Comparison of ENCODE assay signal across 8 cellular contexts in genomic region chr20:17939622-17940446, GRCh38. TPM values are rescaled to one million over a fixed set of nuclear protein-coding genes. Genes with fewer than 3 reads are reported as not detected.
DNase-seq lines count a peak whose midpoint lies in the region; ATAC-seq and TF ChIP-seq lines count a peak whose summit lies in the region.

No MANE protein-coding gene starts in this region.

- no peaks in the 10 kb centered on the region for H3K79me2 ChIP-seq in osteoblast (ENCODE audit: insufficient read depth, low read length)

- H2AFZ ChIP-seq in IMR-90 (replicated peaks; ENCODE audit: low read length, poor library complexity) (no peak overlapping the region), osteoblast (ENCODE audit: low read length) (no peak overlapping the region)

- intact Hi-C loops in IMR-90 (cut with micrococcal nuclease), result loop anchor here (1.0 to 10.0 kb wide), 3 partner anchors 259 to 405 kb away; partner anchors contain the start of gene BFSP1

- H3K23ac ChIP-seq in IMR-90 (ENCODE audit: low read depth, low read length), result no peak overlapping the region

- H3K27ac ChIP-seq in IMR-90 (ENCODE audit: insufficient read depth, low read length), result no peak overlapping the region
- peak overlapping the region; percentile 15 for H3K27ac ChIP-seq in osteoblast (ENCODE audit: low read depth, low read length)

- H3K27me3 ChIP-seq in IMR-90 (ENCODE audit: control insufficient read depth, insufficient read depth, low read length) (no peaks in the 10 kb centered on the region), adipocyte (replicated peaks; ENCODE audit: control insufficient read depth, insufficient read depth, low read length) (no peaks in the 10 kb centered on the region), osteoblast (ENCODE audit: insufficient read depth, low read length) (no peaks in the 10 kb centered on the region)

- peaks cover 28% of the 10 kb centered on the region for H3K9me1 ChIP-seq in IMR-90 (ENCODE audit: insufficient read depth, low read length)

- H3K9me3 ChIP-seq in IMR-90 (ENCODE audit: control insufficient read depth, insufficient read depth, low read length), result no peaks in the 10 kb centered on the region
- no peaks in the 10 kb centered on the region for H3K9me3 ChIP-seq in adipocyte (ENCODE audit: control insufficient read depth, low read length)
- no peaks in the 10 kb centered on the region for H3K9me3 ChIP-seq in osteoblast (ENCODE audit: low read depth, low read length)

- WGBS in IMR-90 (ENCODE audit: extremely low coverage in 2 of 2, insufficient read length in 1 of 2), 2 experiments, result 88% methylated on average over 2 of the region's 7 CpGs; no CpG with 5 or more reads in 1 of the 2 experiments

- H3K4me2 ChIP-seq in IMR-90 (ENCODE audit: low read depth, low read length) (no peak overlapping the region), osteoblast (ENCODE audit: insufficient read depth, low read length) (peak overlapping the region; percentile 14)

- dilution Hi-C loops in IMR-90 (cut with HindIII; ENCODE audit: low sequenced_read_pairs, unreplicated experiment), result no loop called here

- H3K79me1 ChIP-seq in IMR-90 (ENCODE audit: low read depth in 1 of 2, low read length in 2 of 2), result peaks cover 7 to 29% of the 10 kb centered on the region in 2 experiments

- no peak overlapping the region for H2BK15ac ChIP-seq in IMR-90 (ENCODE audit: low read depth, low read length)

- no peak overlapping the region for H3K4ac ChIP-seq in IMR-90 (ENCODE audit: low read depth, low read length)

- H4K20me1 ChIP-seq in IMR-90 (ENCODE audit: insufficient read depth, low read length) (peaks cover 40% of the 10 kb centered on the region), osteoblast (ENCODE audit: insufficient read depth, low read length) (peaks cover 2% of the 10 kb centered on the region)

- no peak for ATAC-seq in IMR-90 (ENCODE audit: low read depth)
- no peak for ATAC-seq in GM18873 (IDR thresholded peaks at IDR 0.05; ENCODE audit: low FRiP score, unreplicated experiment)

- no peak overlapping the region for H2AK9ac ChIP-seq in IMR-90 (replicated peaks; ENCODE audit: low read depth, low read length, poor library complexity)

- in situ Hi-C loops in IMR-90 (cut with MboI; ENCODE audit: low sequenced_read_pairs), result no loop called here

- POLR2A ChIA-PET in IMR-90 (lab: Charles Lee; ENCODE audit: unreplicated experiment), result no interaction called here

- TF ChIP-seq POLR2A in IMR-90 (IDR thresholded peaks at IDR 0.05; ENCODE audit: low read depth, low read length), result no peak

- H2BK20ac ChIP-seq in IMR-90 (ENCODE audit: low read depth, low read length), result no peak overlapping the region

- DNase-seq in NCI-H748 (lab: John Stamatoyannopoulos, UW; ENCODE audit: unreplicated experiment), result peak; percentile 35
- no peak for DNase-seq in NCI-H748 treated with DMSO at 0.1 percent for 48 hours (lab: John Stamatoyannopoulos, UW)
- no peak for DNase-seq in IMR-90
- DNase-seq in adipocyte (ENCODE audit: low read depth), result no peak
- peak; percentile 43 for DNase-seq in osteoblast (ENCODE audit: insufficient read length, low spot score, missing footprints)
- no peak for DNase-seq in stimulated activated CD8-positive, alpha-beta memory T cell treated with anti-CD3 and anti-CD28 coated beads, Interleukin-4, amount 100 ng/mL, for 48 hours
- DNase-seq in activated T-cell treated with anti-CD3 and anti-CD28 coated beads for 4 hours, result no peak

- CTCF ChIA-PET in IMR-90 (lab: Yijun Ruan, JAX), result interaction anchor here (0.6 to 1.9 kb wide), 13 partner anchors 9 to 334 kb away, joined by 3 to 7 read pairs (median 3); no protein-coding TSS in a partner anchor

- H3K9ac ChIP-seq in IMR-90 (ENCODE audit: low read depth, low read length) (no peak overlapping the region), adipocyte (ENCODE audit: low read length) (peak overlapping the region; percentile 13)

- H2BK5ac ChIP-seq in IMR-90 (ENCODE audit: low read depth, low read length, poor library complexity, severe bottlenecking), result no peak overlapping the region

- H4K5ac ChIP-seq in IMR-90 (ENCODE audit: low read depth, low read length), result no peak overlapping the region

- H3K14ac ChIP-seq in IMR-90 (replicated peaks; ENCODE audit: low read depth, low read length), result 0 out of 2 replicates have a peak overlapping the region, but pooled peaks have one; percentile 82

- H4K8ac ChIP-seq in IMR-90 (ENCODE audit: low read depth in 2 of 2, low read length in 2 of 2), result no peak overlapping the region

- no peak overlapping the region for H4K91ac ChIP-seq in IMR-90 (ENCODE audit: insufficient read depth, low read depth, low read length)

- peaks cover 24% of the 10 kb centered on the region for H3K36me3 ChIP-seq in IMR-90 (ENCODE audit: control insufficient read depth, insufficient read depth, low read length)
- peaks cover 46% of the 10 kb centered on the region for H3K36me3 ChIP-seq in adipocyte (ENCODE audit: control insufficient read depth, insufficient read depth, low read length, severe bottlenecking)
- peaks cover 44% of the 10 kb centered on the region for H3K36me3 ChIP-seq in osteoblast (ENCODE audit: insufficient read depth, low read length)

- H2BK120ac ChIP-seq in IMR-90 (ENCODE audit: low read depth, low read length), result no peak overlapping the region

- TF ChIP-seq CTCF in IMR-90 (conservative IDR thresholded peaks at IDR 0.05; ENCODE audit: low read depth, low read length), result no peak
- TF ChIP-seq CTCF in osteoblast (IDR thresholded peaks at IDR 0.05; ENCODE audit: extremely low read depth, low read depth, low read length), result no peak

- no peak overlapping the region for H3K4me3 ChIP-seq in IMR-90 (ENCODE audit: insufficient read depth, low read depth, low read length)
- H3K4me3 ChIP-seq in adipocyte (ENCODE audit: low read length), result no peak overlapping the region
- H3K4me3 ChIP-seq in osteoblast (ENCODE audit: insufficient read depth, low read length), result no peak overlapping the region

- TF ChIP-seq RAD21 in IMR-90 (IDR thresholded peaks at IDR 0.05; ENCODE audit: low read length), result no peak

- no peak overlapping the region for H3K56ac ChIP-seq in IMR-90 (ENCODE audit: extremely low read depth, insufficient read depth, low read length)

- H3K18ac ChIP-seq in IMR-90 (ENCODE audit: low read depth, low read length), result no peak overlapping the region

- peak overlapping the region; percentile 60; the same call in 1 of the 2 replicates for H2AK5ac ChIP-seq in IMR-90 (ENCODE audit: low read depth, low read length)

- H3K4me1 ChIP-seq in IMR-90 (ENCODE audit: control insufficient read depth, insufficient read depth, low read length), result peaks cover 23% of the 10 kb centered on the region
- peaks cover 24% of the 10 kb centered on the region for H3K4me1 ChIP-seq in adipocyte (ENCODE audit: control insufficient read depth, insufficient read depth, low read length)
- peaks cover 41% of the 10 kb centered on the region for H3K4me1 ChIP-seq in osteoblast (ENCODE audit: insufficient read depth, low read length)

- no TSS peak for BruUV-seq in IMR-90 (replicated peaks; lab: Mats Ljungman, UMichigan)

TF ChIP-seq in IMR-90, 13 proteins besides CTCF, POLR2A, EP300 and RAD21:
- no peak for TF ChIP-seq SMC3 (IDR thresholded peaks at IDR 0.05; ENCODE audit: low read depth, low read length)
- no peak for TF ChIP-seq ELK1 (IDR thresholded peaks at IDR 0.05; ENCODE audit: borderline replicate concordance, low read depth, low read length)

RNA-seq across cellular contexts. Expression of gene SNX5, which starts 28.8 kb away (rescaled TPM):
- total RNA-seq in IMR-90 (2012; rRNA removed) (65.4 and 85.0 TPM in 2 replicates), osteoblast (89.9 and 93.7 TPM in 2 replicates)
- 76.7 and 92.8 TPM in 2 replicates for polyA plus RNA-seq in IMR-90 (2012; rRNA removed)
- 36.7 and 37.4 TPM in 2 replicates for polyA plus RNA-seq in IMR-90 (2012; cell fraction: cytosol; rRNA removed)
- polyA plus RNA-seq in IMR-90 (2012; cell fraction: nucleus; rRNA removed; ENCODE audit: low replicate concordance), result 163 and 192 TPM in 2 replicates

RNA-seq across cellular contexts. Expression of gene MGME1, which starts 29.0 kb away (rescaled TPM):
- 7.2 and 8.1 TPM in 2 replicates for total RNA-seq in IMR-90 (2012; rRNA removed)
- polyA plus RNA-seq in IMR-90 (2012; rRNA removed), result 7.1 and 9.3 TPM in 2 replicates
- polyA plus RNA-seq in IMR-90 (2012; cell fraction: cytosol; rRNA removed), result 2.2 and 2.3 TPM in 2 replicates
- polyA plus RNA-seq in IMR-90 (2012; cell fraction: nucleus; rRNA removed; ENCODE audit: low replicate concordance), result 4.7 and 13.8 TPM in 2 replicates
- 8.3 and 13.6 TPM in 2 replicates for total RNA-seq in osteoblast

Comparison
In these comparisons a context has a peak if more than half of its experiments do, and no peak if none do; other contexts are left out.
1. DNase-seq: peak in NCI-H748 (single experiment) and osteoblast (single experiment); none in NCI-H748 treated with DMSO at 0.1 percent for 48 hours (single experiment), IMR-90 (single experiment), adipocyte (single experiment), stimulated activated CD8-positive, alpha-beta memory T cell treated with anti-CD3 and anti-CD28 coated beads, Interleukin-4, amount 100 ng/mL, for 48 hours (single experiment) and activated T-cell treated with anti-CD3 and anti-CD28 coated beads for 4 hours (single experiment).